25 cellular contexts compared by ENCODE assay signal in the genomic region with DNA sequence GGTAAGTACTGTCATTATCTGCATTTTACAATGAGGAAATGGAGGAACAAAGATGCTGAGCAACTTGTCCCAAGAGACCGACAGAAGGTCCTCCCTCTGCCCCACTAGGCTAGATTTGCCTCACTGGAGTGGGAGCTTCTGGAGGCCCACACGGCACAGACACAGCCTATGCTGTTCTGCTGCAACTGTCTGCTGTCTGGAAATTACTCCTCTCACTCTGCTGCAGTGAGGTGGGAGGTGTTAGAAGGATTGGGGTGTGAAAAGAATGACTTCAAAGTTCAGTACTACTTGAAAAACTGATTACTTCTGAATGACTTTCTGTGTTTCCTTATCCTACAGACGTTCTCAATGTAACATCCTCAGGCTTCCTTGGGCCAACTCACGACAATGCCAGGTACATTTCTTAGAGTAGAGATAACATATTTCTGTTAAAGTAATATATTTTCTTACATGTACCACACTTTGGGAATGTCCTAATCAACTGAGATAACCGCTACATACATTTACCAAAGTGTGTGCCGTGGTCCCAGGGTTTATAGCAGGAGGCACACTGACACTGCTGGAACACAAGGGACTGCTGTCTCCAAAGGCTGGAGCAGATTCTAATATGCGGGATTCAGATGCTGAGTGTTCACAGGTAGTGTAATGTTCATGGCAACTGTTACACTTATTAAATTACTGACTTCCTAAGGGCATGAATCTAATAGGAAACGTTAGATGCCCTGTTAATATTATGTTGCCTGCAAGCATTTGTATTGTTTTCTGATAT. TPM values are rescaled to one million over a fixed set of nuclear protein-coding genes. Genes with fewer than 3 reads are reported as not detected.
DNase-seq lines count a peak whose midpoint lies in the region; ATAC-seq and TF ChIP-seq lines count a peak whose summit lies in the region.
"Had no signal": no experiment of that assay in that cellular context is flagged by ENCODE, and none has a peak within 500 bp of the region (broad histone marks: within the 10 kb centered on the region; RNA-seq: fewer than 3 reads in every experiment).

No MANE protein-coding gene starts in this region.

- TF ChIP-seq CTCF in fibroblast of mammary gland (conservative IDR thresholded peaks at IDR 0.05; ENCODE audit: control insufficient read depth, insufficient read depth, low read depth, low read length): no peak

- no peak for ATAC-seq in left colon
- ATAC-seq: activated CD4-positive, CD25-positive, alpha-beta regulatory T cell treated with anti-CD3 and anti-CD28 coated beads, Interleukin-2, amount 50 U/mL, for 24 hours; PC-3; sciatic nerve had no signal

- H3K9ac ChIP-seq in subcutaneous abdominal adipose tissue (ENCODE audit: low read length in 5 of 5): no peak overlapping the region

- H3K27ac ChIP-seq in subcutaneous abdominal adipose tissue (ENCODE audit: low read depth, low read length): peak overlapping the region; percentile 24

- intact Hi-C loops in left colon (cut with DNase I, micrococcal nuclease): no loop called here

- H3K4me1 ChIP-seq in subcutaneous abdominal adipose tissue (ENCODE audit: control insufficient read depth in 5 of 5, insufficient read depth in 5 of 5, low read length in 5 of 5): peaks cover 4 to 39% (median 24%) of the 10 kb centered on the region in 5 donors

- H3K4me3 ChIP-seq in fibroblast of mammary gland (ENCODE audit: control insufficient read depth, low read depth, low read length): no peak overlapping the region
- no peak overlapping the region for H3K4me3 ChIP-seq in subcutaneous abdominal adipose tissue (ENCODE audit: low read depth in 1 of 5, low read length in 5 of 5)

- DNase-seq in NCI-H82 (lab: John Stamatoyannopoulos, UW) (peak; percentile 51), NCI-H82 treated with DMSO at 0.1 percent for 48 hours (lab: John Stamatoyannopoulos, UW; ENCODE audit: unreplicated experiment) (no peak), fibroblast of mammary gland (ENCODE audit: low read depth) (peak; percentile 19), amniotic stem cell (lab: John Stamatoyannopoulos, UW) (no peak), left colon (no peak)
- peak; percentile 5 for DNase-seq in stimulated activated CD4-positive, alpha-beta T cell treated with anti-CD3 and anti-CD28 coated beads, Interleukin-15, amount 100 ng/mL, for 24 hours
- no peak for DNase-seq in stimulated activated CD4-positive, alpha-beta T cell treated with anti-CD3 and anti-CD28 coated beads, Interleukin-2, amount 100 ng/mL, for 48 hours
- DNase-seq: activated effector memory CD4-positive, alpha-beta T cell treated with Interleukin-2 at 50 U/mL for 16 hours; CD4-positive, alpha-beta T cell; cerebellar nuclear complex; dermis blood vessel endothelial cell; endodermal cell; left ventricle myocardium superior; mesendoderm; NCI-H1048; NCI-H1694; NCI-H2171 treated with DMSO at 0.1 percent for 48 hours; NCI-H510A treated with DMSO at 0.1 percent for 48 hours; PC-3; stimulated activated naive CD4-positive, alpha-beta T cell had no signal

- no peaks in the 10 kb centered on the region for H3K36me3 ChIP-seq in subcutaneous abdominal adipose tissue (ENCODE audit: control insufficient read depth in 5 of 5, insufficient read depth in 5 of 5, low read length in 5 of 5)

- no peaks in the 10 kb centered on the region for H3K9me3 ChIP-seq in subcutaneous abdominal adipose tissue (ENCODE audit: control insufficient read depth in 5 of 5, low read length in 5 of 5)

- no peaks in the 10 kb centered on the region for H3K27me3 ChIP-seq in subcutaneous abdominal adipose tissue (ENCODE audit: control insufficient read depth in 5 of 5, insufficient read depth in 4 of 5, low read length in 5 of 5)

RNA-seq across cellular contexts. Expression of a gene that starts 53.5 kb away (rescaled TPM):
- 1 to 10 TPM; 3.1 to 4.1 TPM for total RNA-seq in left colon
- total RNA-seq: HT-29; T-helper 1 cell treated with Interleukin-12 subunit alpha and Interleukin-12 subunit beta and Interleukin-4 antibody, amounts not matched to agents 30 ng/mL and 1 ng/mL, for 36 hours had no signal

Comparison
In these comparisons a context has a peak if more than half of its experiments do, and no peak if none do; other contexts are left out.
1. DNase-seq: peak in NCI-H82 (single experiment), stimulated activated CD4-positive, alpha-beta T cell treated with anti-CD3 and anti-CD28 coated beads, Interleukin-15, amount 100 ng/mL, for 24 hours (single experiment) and fibroblast of mammary gland (single experiment); none in NCI-H82 treated with DMSO at 0.1 percent for 48 hours (single experiment), stimulated activated CD4-positive, alpha-beta T cell treated with anti-CD3 and anti-CD28 coated beads, Interleukin-2, amount 100 ng/mL, for 48 hours (0 of 2), amniotic stem cell (single experiment) and left colon (0 of 2).